Comparison of ENCODE assay signal across 1 cellular context in genomic region chr3:52030725-52031330, GRCh38.
TF ChIP-seq lines count a peak whose summit lies in the region.

No MANE protein-coding gene starts in this region.

TF ChIP-seq in SK-N-SH, 30 proteins besides CTCF, POLR2A, EP300 and RAD21 (continued from another document):
- TF ChIP-seq ZBTB33 (IDR thresholded peaks at IDR 0.05; ENCODE audit: borderline replicate concordance, low read depth) (no peak), YY1 (IDR thresholded peaks at IDR 0.05; ENCODE audit: low read depth) (no peak), TAF1 (IDR thresholded peaks at IDR 0.05; ENCODE audit: borderline replicate concordance, low read depth, low read length) (no peak), GATA2 (CRISPR knock-in tag; IDR thresholded peaks at IDR 0.05) (peak; percentile 90), EZH2phosphoT487 (IDR thresholded peaks at IDR 0.05; ENCODE audit: borderline replicate concordance, low read depth) (no peak), FOSL2 (IDR thresholded peaks at IDR 0.05; ENCODE audit: borderline replicate concordance, low read depth) (no peak), SIN3A (IDR thresholded peaks at IDR 0.05; ENCODE audit: borderline replicate concordance, low read depth, low read length) (no peak), RCOR1 (IDR thresholded peaks at IDR 0.05; ENCODE audit: low read length) (peak; percentile 89), TEAD4 (IDR thresholded peaks at IDR 0.05; ENCODE audit: borderline replicate concordance, insufficient read depth) (no peak), TCF12 (IDR thresholded peaks at IDR 0.05) (peak; percentile 19; the same call in 1 of the 2 replicates)
- TF ChIP-seq, protein P1, sequence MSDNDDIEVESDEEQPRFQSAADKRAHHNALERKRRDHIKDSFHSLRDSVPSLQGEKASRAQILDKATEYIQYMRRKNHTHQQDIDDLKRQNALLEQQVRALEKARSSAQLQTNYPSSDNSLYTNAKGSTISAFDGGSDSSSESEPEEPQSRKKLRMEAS (IDR thresholded peaks at IDR 0.05; ENCODE audit: low read depth), result no peak
TF ChIP-seq in SK-N-SH: peak in this region for 6.
